In the genomic region with DNA sequence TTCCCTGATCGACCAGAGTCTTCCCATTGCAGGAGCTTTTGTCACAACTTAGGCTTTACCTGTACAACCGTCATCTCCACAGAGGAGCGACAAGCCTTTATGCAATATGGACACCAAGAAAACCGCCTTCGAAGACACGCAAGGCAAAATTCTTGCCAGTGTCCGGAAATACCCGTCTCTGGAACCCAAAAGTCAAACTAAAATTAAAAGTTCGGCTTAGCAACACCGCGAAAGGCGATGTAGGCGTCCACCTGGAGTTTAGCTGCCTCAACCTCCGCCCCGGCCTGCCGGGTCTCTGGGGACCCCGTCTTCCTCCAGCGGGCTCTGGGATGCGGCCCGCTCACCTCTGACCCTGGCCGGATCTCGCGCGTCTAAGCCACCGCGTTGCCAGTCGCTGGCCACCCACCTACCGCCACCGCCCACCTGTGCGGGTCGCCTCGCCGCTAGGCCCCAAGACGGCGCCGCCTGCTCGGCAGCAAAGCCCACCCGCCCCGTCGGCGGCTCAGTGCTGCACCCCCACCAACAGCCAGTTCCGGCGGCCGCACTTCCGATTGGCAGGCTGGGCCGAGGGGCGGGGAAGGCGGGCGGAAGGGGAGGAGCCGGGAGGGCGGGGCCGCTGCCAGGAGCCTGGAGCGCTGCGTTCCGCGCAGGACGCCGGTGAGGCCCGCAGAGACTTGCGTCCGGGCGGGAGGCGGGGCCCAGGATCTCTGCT, we compare ENCODE assay signal across 8 cellular contexts. TPM values are rescaled to one million over a fixed set of nuclear protein-coding genes. Genes with fewer than 3 reads are reported as not detected.
A peak's percentile ranks its signal among the peaks of the same experiment; 100 is the strongest.
DNase-seq lines count a peak whose midpoint lies in the region; ATAC-seq and TF ChIP-seq lines count a peak whose summit lies in the region.

A gene (minus strand): TSS at position 553 of the 712 bp plus-strand sequence. CDS start 8,198 bp downstream, outside the sequence.

- H3K27ac ChIP-seq in C4-2B = peak within 1 kb of the TSS; percentile 95

- DNase-seq in NCI-H748 (lab: John Stamatoyannopoulos, UW; ENCODE audit: unreplicated experiment) (peak; percentile 93), cortex of kidney (lab: John Stamatoyannopoulos, UW) (peak; percentile 40), left lobe of liver (ENCODE audit: low spot score) (peak; percentile 95)
- peak; percentile 94 for DNase-seq in activated CD4-positive, alpha-beta T cell treated with anti-CD3 and anti-CD28 coated beads, Interleukin-2, amount 50 U/mL, for 1 hour
- DNase-seq in stimulated activated CD4-positive, alpha-beta T cell treated with anti-CD3 and anti-CD28 coated beads, Interleukin-2, amount 100 ng/mL, for 24 hours = peak; percentile 95

- ATAC-seq in GM19351 (IDR thresholded peaks at IDR 0.05; ENCODE audit: unreplicated experiment) (peak; percentile 95), HG03520 (IDR thresholded peaks at IDR 0.05; ENCODE audit: unreplicated experiment) (peak; percentile 98), left lobe of liver (peak; percentile 99)

- no peak for TF ChIP-seq CTCF in C4-2B (conservative IDR thresholded peaks at IDR 0.05)

RNA-seq across cellular contexts. Expression of the gene that starts here (rescaled TPM):
- total RNA-seq in left lobe of liver = 15.1 TPM

Comparison
In these comparisons a context has a peak if more than half of its experiments do, and no peak if none do; other contexts are left out.
1. Peak in every context shown above with its lines: DNase-seq, ATAC-seq and H3K27ac ChIP-seq.
2. DNase-seq: peak in every context shown above with its lines; median percentile 95 in left lobe of liver; 95 in stimulated activated CD4-positive, alpha-beta T cell treated with anti-CD3 and anti-CD28 coated beads, Interleukin-2, amount 100 ng/mL, for 24 hours; 94 in activated CD4-positive, alpha-beta T cell treated with anti-CD3 and anti-CD28 coated beads, Interleukin-2, amount 50 U/mL, for 1 hour; 93 in NCI-H748; 40 in cortex of kidney.